Comparison of ENCODE assay signal across 8 cellular contexts in genomic region chr9:85716031-85716877, GRCh38. TPM values are rescaled to one million over a fixed set of nuclear protein-coding genes. Genes with fewer than 3 reads are reported as not detected.
DNase-seq lines count a peak whose midpoint lies in the region; ATAC-seq and TF ChIP-seq lines count a peak whose summit lies in the region.

No MANE protein-coding gene starts in this region.

- peak overlapping the region; percentile 10; the same call in 1 of the 2 replicates for H3K4me3 ChIP-seq in GM12865 (ENCODE audit: low read depth, low read length)
- no peak overlapping the region for H3K4me3 ChIP-seq in endodermal cell (ENCODE audit: low read length)
- no peak overlapping the region for H3K4me3 ChIP-seq in HAP-1

- peak; percentile 46 for DNase-seq in GM12865 (ENCODE audit: low read depth)
- DNase-seq in HuH-7 (ENCODE audit: low spot score), result peak; percentile 18
- DNase-seq in endodermal cell, result no peak
- no peak for DNase-seq in OCI-M2 (lab: John Stamatoyannopoulos, UW; ENCODE audit: unreplicated experiment)
- no peak for DNase-seq in HAP-1 (ENCODE audit: low spot score in 2 of 2)
- DNase-seq in ecto neural progenitor cell (ENCODE audit: low spot score), result no peak
- no peak for DNase-seq in midbrain (lab: John Stamatoyannopoulos, UW)

- in situ Hi-C loops in HAP-1 (cut with MboI; ENCODE audit: low sequenced_read_pairs), result no loop called here

- no peaks in the 10 kb centered on the region for H3K27me3 ChIP-seq in endodermal cell (ENCODE audit: control insufficient read depth, insufficient read depth, low read length, poor library complexity, severe bottlenecking)
- H3K27me3 ChIP-seq in HAP-1 (ENCODE audit: low read depth), result no peaks in the 10 kb centered on the region

- H3K36me3 ChIP-seq in endodermal cell (ENCODE audit: control insufficient read depth, insufficient read depth, low read length) (no peaks in the 10 kb centered on the region), HAP-1 (replicated peaks) (no peaks in the 10 kb centered on the region)

- H3K27me3 Mint-ChIP-seq in endodermal cell (ENCODE audit: insufficient read depth), result no peaks in the 10 kb centered on the region

- peaks cover 20% of the 10 kb centered on the region for H3K4me1 Mint-ChIP-seq in endodermal cell

- H3K9me3 ChIP-seq in endodermal cell (ENCODE audit: control insufficient read depth, low read length) (no peaks in the 10 kb centered on the region), HAP-1 (no peaks in the 10 kb centered on the region)

- WGBS in endodermal cell (ENCODE audit: insufficient coverage in 1 of 2, insufficient read length in 1 of 2), 2 experiments, result 89 to 97% methylated on average over 3 to 5 of the region's 5 CpGs

- peak; percentile 43 for TF ChIP-seq CTCF in GM12865 (IDR thresholded peaks at IDR 0.05; ENCODE audit: insufficient read depth, low read depth, low read length, missing control alignments)
- TF ChIP-seq CTCF in endodermal cell (conservative IDR thresholded peaks at IDR 0.05), result peak; percentile 69

- ATAC-seq in GM21526 (IDR thresholded peaks at IDR 0.05; ENCODE audit: low FRiP score, unreplicated experiment), result peak; percentile 53

- peaks cover 14% of the 10 kb centered on the region for H3K36me3 Mint-ChIP-seq in endodermal cell (ENCODE audit: low read depth)

- peaks cover 17% of the 10 kb centered on the region for H3K9me3 Mint-ChIP-seq in endodermal cell

- H3K9ac ChIP-seq in endodermal cell (ENCODE audit: extremely low read depth, low read length, poor library complexity, severe bottlenecking), result no peak overlapping the region

- no peak overlapping the region for H3K27ac ChIP-seq in endodermal cell (ENCODE audit: low read depth, low read length)

- H3K4me1 ChIP-seq in endodermal cell (ENCODE audit: control insufficient read depth, insufficient read depth, low read length) (no peaks in the 10 kb centered on the region), HAP-1 (no peaks in the 10 kb centered on the region)

- H3K4me3 Mint-ChIP-seq in endodermal cell, result no peak overlapping the region

- peak overlapping the region; percentile 37 for H3K27ac Mint-ChIP-seq in endodermal cell

RNA-seq across cellular contexts. Expression of gene AGTPBP1, which starts 25.5 kb away (rescaled TPM):
- total RNA-seq in endodermal cell, result 10 to 100 TPM; 45.7 to 54.9 TPM
- polyA plus RNA-seq in endodermal cell (2013, experiment 1 of 2), result 40.6 TPM
- polyA plus RNA-seq in endodermal cell (2013, experiment 2 of 2), result 38.7 TPM

Comparison
In these comparisons a context has a peak if more than half of its experiments do, and no peak if none do; other contexts are left out.
1. DNase-seq: peak in GM12865 (single experiment) and HuH-7 (single experiment); none in endodermal cell (single experiment), OCI-M2 (single experiment), HAP-1 (0 of 2), ecto neural progenitor cell (single experiment) and midbrain (single experiment).